Comparison of ENCODE assay signal across 10 cellular contexts in genomic region chr9:127574089-127574921, GRCh38. TPM values are rescaled to one million over a fixed set of nuclear protein-coding genes. Genes with fewer than 3 reads are reported as not detected.
DNase-seq lines count a peak whose midpoint lies in the region; ATAC-seq and TF ChIP-seq lines count a peak whose summit lies in the region.
"Had no signal": no experiment of that assay in that cellular context is flagged by ENCODE, and none has a peak within 500 bp of the region (broad histone marks: within the 10 kb centered on the region; RNA-seq: fewer than 3 reads in every experiment).

No MANE protein-coding gene starts in this region.

- TF ChIP-seq CTCF in CD4-positive, alpha-beta T cell (IDR thresholded peaks at IDR 0.05) = no peak

- H3K4me1 Mint-ChIP-seq in CD4-positive, alpha-beta T cell (ENCODE audit: low read depth) = peaks cover 21% of the 10 kb centered on the region

- CTCF ChIA-PET in CD4-positive, alpha-beta T cell (lab: Charles Lee) = interaction anchor here (0.9 kb wide), 1 partner anchor 16 kb away, joined by 3 read pairs; no protein-coding TSS in a partner anchor

- H3K4me3 Mint-ChIP-seq in CD4-positive, alpha-beta T cell = no peak overlapping the region
- H3K4me3 Mint-ChIP-seq: activated B cell treated with CpG ODN at 0.5 μM for 24 hours, neural crest cell had no signal

- intact Hi-C loops in left cardiac atrium (cut with DNase I) = loop anchor here in 1 of 2 donors (5.0 kb wide), 1 partner anchor 62 kb away; no protein-coding TSS in a partner anchor
- intact Hi-C loops in Right ventricle myocardium superior (cut with DNase I) = no loop called here
- intact Hi-C loops in CD4-positive, alpha-beta T cell (cut with DNase I, micrococcal nuclease) = no loop called here

- no peaks in the 10 kb centered on the region for H3K9me3 ChIP-seq in CD4-positive, alpha-beta T cell (ENCODE audit: control insufficient read depth, low read length)

- H3K27me3 Mint-ChIP-seq in CD4-positive, alpha-beta T cell = no peaks in the 10 kb centered on the region

- DNase-seq in left cardiac atrium (peak; percentile 43), Right ventricle myocardium superior (no peak), NCI-H774 (lab: John Stamatoyannopoulos, UW) (peak; percentile 98), dermis blood vessel endothelial cell (peak; percentile 42), amniotic stem cell (lab: John Stamatoyannopoulos, UW) (no peak), AG08396 (ENCODE audit: low spot score) (no peak)
- DNase-seq in CD4-positive, alpha-beta T cell = no peak
- DNase-seq: activated B cell treated with CpG ODN at 0.5 μM for 24 hours had no signal

- H3K4me3 ChIP-seq in skin epidermis = no peak overlapping the region

- peak overlapping the region in 20 of 21 experiments; percentile 60 to 94 (median 84) for H3K27ac ChIP-seq in skin epidermis
- no peak overlapping the region for H3K27ac ChIP-seq in CD4-positive, alpha-beta T cell (ENCODE audit: low read depth, low read length)

- no peaks in the 10 kb centered on the region for H3K27me3 ChIP-seq in CD4-positive, alpha-beta T cell (ENCODE audit: control insufficient read depth, insufficient read depth, low read length)

- H3K36me3 Mint-ChIP-seq in CD4-positive, alpha-beta T cell (ENCODE audit: low read depth) = no peaks in the 10 kb centered on the region

- POLR2A ChIA-PET in CD4-positive, alpha-beta T cell (lab: Charles Lee) = no interaction called here

- no peaks in the 10 kb centered on the region for H3K9me3 Mint-ChIP-seq in CD4-positive, alpha-beta T cell
- H3K9me3 Mint-ChIP-seq: activated B cell treated with CpG ODN at 0.5 μM for 24 hours, neural crest cell had no signal

- ATAC-seq in left cardiac atrium (peak in 1 of 2 donors; percentile 10), Right ventricle myocardium superior (ENCODE audit: poor library complexity) (no peak)
- ATAC-seq in CD4-positive, alpha-beta T cell (ENCODE audit: poor library complexity) = no peak

- H3K27ac Mint-ChIP-seq in CD4-positive, alpha-beta T cell = no peak overlapping the region
- H3K27ac Mint-ChIP-seq: activated B cell treated with CpG ODN at 0.5 μM for 24 hours had no signal

RNA-seq across cellular contexts. Expression of gene STXBP1, which starts 37.8 kb away (rescaled TPM):
- total RNA-seq in left cardiac atrium (10 to 100 TPM; 40.4 to 41.5 TPM), Right ventricle myocardium superior (50.9 TPM), dermis blood vessel endothelial cell (24.7 and 34.0 TPM in 2 replicates)
- total RNA-seq in CD4-positive, alpha-beta T cell = 1 to 10 TPM; 1.9 to 3.4 TPM

Comparison
In these comparisons a context has a peak if more than half of its experiments do, and no peak if none do; other contexts are left out.
1. DNase-seq: peak in left cardiac atrium (single experiment), NCI-H774 (single experiment) and dermis blood vessel endothelial cell (single experiment); none in Right ventricle myocardium superior (single experiment), CD4-positive, alpha-beta T cell (0 of 10), amniotic stem cell (single experiment) and AG08396 (single experiment).